ENCODE assay signal across 19 cellular contexts in genomic region chr15:40088929-40089755, GRCh38. TPM values are rescaled to one million over a fixed set of nuclear protein-coding genes. Genes with fewer than 3 reads are reported as not detected.
DNase-seq lines count a peak whose midpoint lies in the region; ATAC-seq, FAIRE-seq and TF ChIP-seq lines count a peak whose summit lies in the region.
"Had no signal": no experiment of that assay in that cellular context is flagged by ENCODE, and none has a peak within 500 bp of the region (broad histone marks: within the 10 kb centered on the region; RNA-seq: fewer than 3 reads in every experiment).

No MANE protein-coding gene starts in this region.

- peaks cover 85% of the 10 kb centered on the region for H3K4me1 Mint-ChIP-seq in osteocyte (ENCODE audit: unreplicated experiment)
- H3K4me1 Mint-ChIP-seq: activated naive CD4-positive, alpha-beta T cell treated with anti-CD3 and anti-CD28 coated beads, Interleukin-2, amount 50 U/mL, for 24 hours had no signal

- H3K27ac ChIP-seq in H1 (ENCODE audit: low read depth, low read length): peak overlapping the region; percentile 66
- H3K27ac ChIP-seq: C4-2B had no signal

- peak overlapping the region; percentile 59 to 65 for H3K4me2 ChIP-seq in H1 (ENCODE audit: insufficient read depth in 1 of 2, low read depth in 2 of 2, low read length in 2 of 2)

- H3K14ac ChIP-seq in H1 (ENCODE audit: insufficient read length): no peak overlapping the region

- peak overlapping the region; percentile 25 for H4K91ac ChIP-seq in H1 (replicated peaks; ENCODE audit: insufficient read length, low read length)

- TF ChIP-seq RAD21 in H1 (IDR thresholded peaks at IDR 0.05 in 1 of 2, conservative IDR thresholded peaks at IDR 0.05 in 1 of 2; ENCODE audit: low read depth in 2 of 2, low read length in 2 of 2): peak in 1 of 2 experiments; percentile 14; a peak in 1 of 4 replicates

- H3K4me3 Mint-ChIP-seq in osteocyte (ENCODE audit: unreplicated experiment): no peak overlapping the region
- H3K4me3 Mint-ChIP-seq: activated CD8-positive, alpha-beta T cell treated with anti-CD3 and anti-CD28 coated beads for 36 hours; activated naive CD4-positive, alpha-beta T cell treated with anti-CD3 and anti-CD28 coated beads, Interleukin-2, amount 50 U/mL, for 24 hours; HFFc6; naive thymus-derived CD8-positive, alpha-beta T cell; T-helper 17 cell had no signal

- ATAC-seq in GM18502 (IDR thresholded peaks at IDR 0.05; ENCODE audit: poor library complexity, unreplicated experiment): no peak
- no peak for ATAC-seq in GM19395 (IDR thresholded peaks at IDR 0.05; ENCODE audit: unreplicated experiment)
- ATAC-seq in GM19023 (IDR thresholded peaks at IDR 0.05; ENCODE audit: unreplicated experiment): no peak
- ATAC-seq: activated CD8-positive, alpha-beta T cell treated with anti-CD3 and anti-CD28 coated beads for 36 hours; naive thymus-derived CD8-positive, alpha-beta T cell; T-helper 17 cell had no signal

- POLR2A ChIA-PET in H1 (lab: Charles Lee; ENCODE audit: partially characterized antibody): interaction anchor here (1.0 to 5.2 kb wide), 7 partner anchors 10 to 54 kb away, joined by 3 to 28 read pairs (median 4); partner anchors contain the start of gene BMF

- peak overlapping the region; percentile 78 for H2BK5ac ChIP-seq in H1 (ENCODE audit: low read depth, low read length)

- CTCF ChIA-PET in H1 (lab: Charles Lee; ENCODE audit: partially characterized antibody): interaction anchor here (0.9 to 21.4 kb wide), 6 partner anchors 8 to 44 kb away, joined by 4 to 312 read pairs (median 8); partner anchors contain the start of gene BMF

- peak overlapping the region; percentile 88; the same call in 1 of the 2 replicates for H2BK15ac ChIP-seq in H1 (ENCODE audit: low read length)

- H3K18ac ChIP-seq in H1 (ENCODE audit: extremely low read depth, low read length): peak overlapping the region; percentile 84

- no peaks in the 10 kb centered on the region for H3K9me3 ChIP-seq in H1 (ENCODE audit: insufficient read depth in 2 of 2, low read depth in 1 of 2, low read length in 1 of 2)
- H3K9me3 ChIP-seq: heart left ventricle, MG63 had no signal

- no peaks in the 10 kb centered on the region; a peak in 1 of 7 replicates for H3K27me3 ChIP-seq in H1 (replicated peaks in 1 of 4; ENCODE audit: control insufficient read depth in 3 of 4, extremely low read depth in 1 of 4, insufficient read depth in 3 of 4, low read length in 3 of 4)
- H3K27me3 ChIP-seq: heart left ventricle, MG63 had no signal

- no peaks in the 10 kb centered on the region for H3K79me1 ChIP-seq in H1 (ENCODE audit: low read depth, low read length)

- H3K36me3 ChIP-seq in H1 (ENCODE audit: control insufficient read depth in 2 of 4, insufficient read depth in 4 of 4, low read length in 3 of 4): peaks cover 0 to 13% (median 0%) of the 10 kb centered on the region in 4 experiments; a peak in 1 of 8 replicates
- H3K36me3 ChIP-seq: MG63 had no signal

- H3K9ac ChIP-seq in H1 (replicated peaks in 1 of 4; ENCODE audit: extremely low read depth in 1 of 4, low read depth in 3 of 4, low read length in 3 of 4): peak overlapping the region in 1 of 4 experiments; percentile 1; a peak in 3 of 7 replicates

- H2BK120ac ChIP-seq in H1 (replicated peaks; ENCODE audit: low read depth, low read length): no peak overlapping the region

- peak overlapping the region; percentile 5 for H4K5ac ChIP-seq in H1 (ENCODE audit: insufficient read length, low read depth, low read length)

- peak overlapping the region; percentile 65 for H3K27ac Mint-ChIP-seq in osteocyte (ENCODE audit: unreplicated experiment)
- H3K27ac Mint-ChIP-seq: activated CD8-positive, alpha-beta T cell treated with anti-CD3 and anti-CD28 coated beads for 36 hours; activated naive CD4-positive, alpha-beta T cell treated with anti-CD3 and anti-CD28 coated beads, Interleukin-2, amount 50 U/mL, for 24 hours; HFFc6; T-helper 17 cell had no signal

- H3K4me1 ChIP-seq in H1 (replicated peaks in 1 of 4; ENCODE audit: control insufficient read depth in 3 of 4, insufficient read depth in 4 of 4, low read length in 3 of 4): peaks cover 18 to 64% (median 48%) of the 10 kb centered on the region in 4 experiments

- no peak for TF ChIP-seq CTCF in H1 (IDR thresholded peaks at IDR 0.05; ENCODE audit: control extremely low read depth in 1 of 3, insufficient read depth in 1 of 3, low read depth in 1 of 3, low read length in 3 of 3)
- TF ChIP-seq CTCF in osteocyte (IDR thresholded peaks at IDR 0.05): no peak

- H2BK12ac ChIP-seq in H1 (ENCODE audit: low read depth, low read length): peak overlapping the region; percentile 88

- no peaks in the 10 kb centered on the region for H3K27me3 Mint-ChIP-seq in osteocyte (ENCODE audit: unreplicated experiment)

- no peak overlapping the region for H3K56ac ChIP-seq in H1 (replicated peaks; ENCODE audit: insufficient read length, low read depth, low read length)

- peaks cover 28% of the 10 kb centered on the region for H3K36me3 Mint-ChIP-seq in osteocyte (ENCODE audit: unreplicated experiment)
- H3K36me3 Mint-ChIP-seq: activated naive CD4-positive, alpha-beta T cell treated with anti-CD3 and anti-CD28 coated beads, Interleukin-2, amount 50 U/mL, for 24 hours; naive thymus-derived CD8-positive, alpha-beta T cell had no signal

- H2AK5ac ChIP-seq in H1 (ENCODE audit: low read depth, low read length): no peak overlapping the region

- H3K23ac ChIP-seq in H1 (ENCODE audit: insufficient read length): no peak overlapping the region

- no peak for TF ChIP-seq EP300 in H1 (IDR thresholded peaks at IDR 0.05; ENCODE audit: borderline replicate concordance in 1 of 2, low read depth in 2 of 2, low read length in 2 of 2)

- no peaks in the 10 kb centered on the region for H3K79me2 ChIP-seq in H1 (ENCODE audit: control insufficient read depth in 1 of 2, insufficient read depth in 2 of 2, low read length in 2 of 2)

- H3K4ac ChIP-seq in H1 (replicated peaks; ENCODE audit: insufficient read length, low read depth, low read length): peak overlapping the region; percentile 10

- peak overlapping the region in 3 of 4 experiments; percentile 15 to 27 (median 23); a peak in 3 of 8 replicates for H3K4me3 ChIP-seq in H1 (ENCODE audit: extremely low read depth in 1 of 4, insufficient read depth in 2 of 4, low read depth in 3 of 4, low read length in 4 of 4)
- H3K4me3 ChIP-seq: heart left ventricle, MG63 had no signal

- TF ChIP-seq POLR2A in H1 (IDR thresholded peaks at IDR 0.05; ENCODE audit: control extremely low read depth in 1 of 2, low read depth in 2 of 2, low read length in 2 of 2): no peak

- peaks cover 0 to 2% of the 10 kb centered on the region in 2 experiments for H4K20me1 ChIP-seq in H1 (replicated peaks in 1 of 2; ENCODE audit: control insufficient read depth in 1 of 2, insufficient read depth in 2 of 2, low read length in 2 of 2)

- DNase-seq in EL: peak; percentile 45
- peak; percentile 92 for DNase-seq in NCI-H82 treated with DMSO at 0.1 percent for 48 hours (lab: John Stamatoyannopoulos, UW; ENCODE audit: unreplicated experiment)
- no peak for DNase-seq in H1 (ENCODE audit: low read depth in 1 of 2, low spot score in 2 of 2)
- no peak for DNase-seq in osteocyte (ENCODE audit: extremely low spot score, unreplicated experiment)
- DNase-seq in NOMO-1 treated with DMSO at 0.1 percent for 48 hours (lab: John Stamatoyannopoulos, UW; ENCODE audit: unreplicated experiment): no peak
- DNase-seq: activated CD8-positive, alpha-beta T cell treated with anti-CD3 and anti-CD28 coated beads for 36 hours; effector CD8-positive, alpha-beta T cell; HFFc6; MG63; naive thymus-derived CD8-positive, alpha-beta T cell; NCI-H526 treated with DMSO at 0.1 percent for 48 hours; stimulated activated CD4-positive, alpha-beta T cell treated with anti-CD3 and anti-CD28 coated beads, Interleukin-1b, Interleukin-23, amount 100 ng/mL, for 48 hours; T-helper 17 cell had no signal

- no peak overlapping the region for H4K8ac ChIP-seq in H1 (ENCODE audit: extremely low read depth, insufficient read depth, low read length)

- H2AFZ ChIP-seq in H1 (ENCODE audit: low read length): no peak overlapping the region

- FAIRE-seq in H1 (lab: Jason Lieb, UNC): peak; percentile 62

- no peaks in the 10 kb centered on the region; the same call in 1 of the 2 replicates for H3K23me2 ChIP-seq in H1 (ENCODE audit: low read depth, low read length)

- H3K9me3 Mint-ChIP-seq in osteocyte (ENCODE audit: unreplicated experiment): no peaks in the 10 kb centered on the region
- H3K9me3 Mint-ChIP-seq: activated CD8-positive, alpha-beta T cell treated with anti-CD3 and anti-CD28 coated beads for 36 hours; activated naive CD4-positive, alpha-beta T cell treated with anti-CD3 and anti-CD28 coated beads, Interleukin-2, amount 50 U/mL, for 24 hours; HFFc6; naive thymus-derived CD8-positive, alpha-beta T cell had no signal

- 0 out of 2 replicates have a peak overlapping the region, but pooled peaks have one; percentile 73 for H2BK20ac ChIP-seq in H1 (ENCODE audit: low read length)

- WGBS in H1 (ENCODE audit: extremely low coverage in 1 of 2, insufficient coverage in 1 of 2, insufficient read length in 1 of 2, insufficient replicate concordance in 2 of 2, low coverage in 1 of 2, low lambda C conversion rate in 2 of 2, missing lambda C conversion rate in 1 of 2), 2 experiments: 52% methylated on average over 5 of the region's 7 CpGs; no CpG with 5 or more reads in 1 of the 2 experiments

TF ChIP-seq in H1, 55 proteins besides CTCF, POLR2A, EP300 and RAD21 (continues in another document):
- TF ChIP-seq NRF1 (IDR thresholded peaks at IDR 0.05; ENCODE audit: low read depth, low read length) (no peak), SIRT6 (IDR thresholded peaks at IDR 0.05; ENCODE audit: low read length) (no peak)

RNA-seq across cellular contexts. Expression of gene BMF, which starts 19.5 kb away (rescaled TPM):
- 24.2 and 30.9 TPM in 2 replicates for total RNA-seq in H1 (2021; fragmentation: NEBNext Ultra II Directional; extraction: Animal tissue kit (Norgen Biotek cat#: 25700))
- 21.2 and 29.0 TPM in 2 replicates for polyA plus RNA-seq in H1 (2011; rRNA removed)
- polyA plus RNA-seq in H1 (2011; cell fraction: cytosol; rRNA removed): 23.4 TPM
- 28.4 TPM for polyA plus RNA-seq in H1 (2011; cell fraction: nucleus; rRNA removed)
- 20.6 to 25.4 TPM (median 23.4 TPM) in 4 replicates for polyA plus RNA-seq in H1 (2012, experiment 1 of 2)
- polyA plus RNA-seq in H1 (2012, experiment 2 of 2): 20.0 TPM
- polyA plus RNA-seq in H1 (2013, experiment 1 of 2): 9.5 TPM
- polyA plus RNA-seq in H1 (2013, experiment 2 of 2): 9.4 TPM
- 36.9 and 38.5 TPM in 2 replicates for polyA minus RNA-seq in H1 (2011; rRNA and poly(A)+ RNA removed)
- 23.9 TPM for polyA minus RNA-seq in H1 (2011; cell fraction: cytosol; rRNA and poly(A)+ RNA removed)
- 28.7 TPM for polyA minus RNA-seq in H1 (2011; cell fraction: nucleus; rRNA and poly(A)+ RNA removed)
- total RNA-seq in osteocyte: 39.3 and 46.6 TPM in 2 replicates

RNA-seq across cellular contexts. Expression of gene SRP14, which starts 50.2 kb away (rescaled TPM):
- total RNA-seq in H1 (2021; fragmentation: NEBNext Ultra II Directional; extraction: Animal tissue kit (Norgen Biotek cat#: 25700)): 180 and 186 TPM in 2 replicates
- polyA plus RNA-seq in H1 (2011; rRNA removed): 121 and 223 TPM in 2 replicates
- polyA plus RNA-seq in H1 (2011; cell fraction: cytosol; rRNA removed): 315 TPM
- 77.6 TPM for polyA plus RNA-seq in H1 (2011; cell fraction: nucleus; rRNA removed)
- polyA plus RNA-seq in H1 (2012, experiment 1 of 2): 220 to 294 TPM (median 265 TPM) in 4 replicates
- polyA plus RNA-seq in H1 (2012, experiment 2 of 2): 56.5 TPM
- polyA plus RNA-seq in H1 (2013, experiment 1 of 2): 426 TPM
- 449 TPM for polyA plus RNA-seq in H1 (2013, experiment 2 of 2)
- polyA minus RNA-seq in H1 (2011; rRNA and poly(A)+ RNA removed): 60.9 and 61.3 TPM in 2 replicates
- 75.2 TPM for polyA minus RNA-seq in H1 (2011; cell fraction: cytosol; rRNA and poly(A)+ RNA removed)
- polyA minus RNA-seq in H1 (2011; cell fraction: nucleus; rRNA and poly(A)+ RNA removed): 50.3 TPM
- 181 and 196 TPM in 2 replicates for total RNA-seq in osteocyte

Comparison
In these comparisons a context has a peak if more than half of its experiments do, and no peak if none do; other contexts are left out.
1. DNase-seq: peak in EL (single experiment) and NCI-H82 treated with DMSO at 0.1 percent for 48 hours (single experiment); none in H1 (0 of 2), osteocyte (single experiment) and NOMO-1 treated with DMSO at 0.1 percent for 48 hours (single experiment).